Comparison of ENCODE assay signal across 17 cellular contexts in genomic region chr15:34214135-34214534, GRCh38.
"Had no signal": no experiment of that assay in that cellular context is flagged by ENCODE, and none has a peak within 500 bp of the region (broad histone marks: within the 10 kb centered on the region; RNA-seq: fewer than 3 reads in every experiment).

No MANE protein-coding gene starts in this region.

- H3K4me3 ChIP-seq: adrenal gland, gastroesophageal sphincter, heart right ventricle, lower lobe of right lung, pancreas, spleen had no signal

- H3K4me1 Mint-ChIP-seq: mesothelial cell of epicardium had no signal

- H3K27me3 ChIP-seq: adrenal gland, gastroesophageal sphincter, heart right ventricle, pancreas, spleen had no signal

- H3K27me3 Mint-ChIP-seq: activated CD8-positive, alpha-beta T cell treated with anti-CD3 and anti-CD28 coated beads for 36 hours; activated naive CD4-positive, alpha-beta T cell treated with anti-CD3 and anti-CD28 coated beads, Interleukin-2, amount 50 U/mL, for 24 hours; stimulated activated naive CD8-positive, alpha-beta T cell treated with anti-CD3 and anti-CD28 coated beads, Interleukin-15, amount 100 ng/mL, for 72 hours had no signal

- H3K27ac Mint-ChIP-seq: activated CD8-positive, alpha-beta T cell treated with anti-CD3 and anti-CD28 coated beads for 36 hours; activated naive CD4-positive, alpha-beta T cell treated with anti-CD3 and anti-CD28 coated beads, Interleukin-2, amount 50 U/mL, for 24 hours; mesothelial cell of epicardium; stimulated activated naive CD8-positive, alpha-beta T cell treated with anti-CD3 and anti-CD28 coated beads, Interleukin-15, amount 100 ng/mL, for 72 hours; type B pancreatic cell had no signal

- H3K4me1 ChIP-seq: adrenal gland, lower lobe of right lung had no signal

- H3K36me3 Mint-ChIP-seq: activated naive CD4-positive, alpha-beta T cell treated with anti-CD3 and anti-CD28 coated beads, Interleukin-2, amount 50 U/mL, for 24 hours; mesothelial cell of epicardium; type B pancreatic cell had no signal

- H3K9me3 ChIP-seq: adrenal gland, gastroesophageal sphincter, heart right ventricle, lower lobe of right lung, pancreas, spleen had no signal

- ATAC-seq: activated CD8-positive, alpha-beta T cell treated with anti-CD3 and anti-CD28 coated beads for 36 hours; activated T-cell treated with anti-CD3 and anti-CD28 coated beads, Interleukin-2, amount 50 U/mL, for 4 hours; gastroesophageal sphincter; heart right ventricle; lower lobe of right lung; pancreas; sciatic nerve; stimulated activated naive CD8-positive, alpha-beta T cell treated with anti-CD3 and anti-CD28 coated beads, Interleukin-15, amount 100 ng/mL, for 72 hours had no signal

- H3K4me3 Mint-ChIP-seq: activated CD8-positive, alpha-beta T cell treated with anti-CD3 and anti-CD28 coated beads for 36 hours; activated naive CD4-positive, alpha-beta T cell treated with anti-CD3 and anti-CD28 coated beads, Interleukin-2, amount 50 U/mL, for 24 hours; activated T-cell treated with anti-CD3 and anti-CD28 coated beads, Interleukin-2, amount 50 U/mL, for 4 hours; mesothelial cell of epicardium; stimulated activated naive CD8-positive, alpha-beta T cell treated with anti-CD3 and anti-CD28 coated beads, Interleukin-15, amount 100 ng/mL, for 72 hours; type B pancreatic cell had no signal

- DNase-seq: activated effector memory CD4-positive, alpha-beta T cell treated with Interleukin-2 at 50 U/mL for 16 hours; activated T-cell treated with anti-CD3 and anti-CD28 coated beads, Interleukin-2, amount 50 U/mL, for 4 hours; adrenal gland; dermis blood vessel endothelial cell; heart right ventricle; lower lobe of right lung; pancreas; spleen; stimulated activated naive CD8-positive, alpha-beta T cell treated with anti-CD3 and anti-CD28 coated beads, Interleukin-15, amount 100 ng/mL, for 72 hours; T-helper 1 cell; T1000 had no signal

- H3K27ac ChIP-seq: adrenal gland, gastroesophageal sphincter, heart right ventricle, lower lobe of right lung, pancreas, spleen had no signal

- H3K36me3 ChIP-seq: adrenal gland, gastroesophageal sphincter, heart right ventricle, lower lobe of right lung, pancreas, spleen had no signal

- H3K9me3 Mint-ChIP-seq: activated CD8-positive, alpha-beta T cell treated with anti-CD3 and anti-CD28 coated beads for 36 hours; activated naive CD4-positive, alpha-beta T cell treated with anti-CD3 and anti-CD28 coated beads, Interleukin-2, amount 50 U/mL, for 24 hours; activated T-cell treated with anti-CD3 and anti-CD28 coated beads, Interleukin-2, amount 50 U/mL, for 4 hours; mesothelial cell of epicardium; stimulated activated naive CD8-positive, alpha-beta T cell treated with anti-CD3 and anti-CD28 coated beads, Interleukin-15, amount 100 ng/mL, for 72 hours; type B pancreatic cell had no signal
